Comparison of ENCODE assay signal across 8 cellular contexts in the genomic region with DNA sequence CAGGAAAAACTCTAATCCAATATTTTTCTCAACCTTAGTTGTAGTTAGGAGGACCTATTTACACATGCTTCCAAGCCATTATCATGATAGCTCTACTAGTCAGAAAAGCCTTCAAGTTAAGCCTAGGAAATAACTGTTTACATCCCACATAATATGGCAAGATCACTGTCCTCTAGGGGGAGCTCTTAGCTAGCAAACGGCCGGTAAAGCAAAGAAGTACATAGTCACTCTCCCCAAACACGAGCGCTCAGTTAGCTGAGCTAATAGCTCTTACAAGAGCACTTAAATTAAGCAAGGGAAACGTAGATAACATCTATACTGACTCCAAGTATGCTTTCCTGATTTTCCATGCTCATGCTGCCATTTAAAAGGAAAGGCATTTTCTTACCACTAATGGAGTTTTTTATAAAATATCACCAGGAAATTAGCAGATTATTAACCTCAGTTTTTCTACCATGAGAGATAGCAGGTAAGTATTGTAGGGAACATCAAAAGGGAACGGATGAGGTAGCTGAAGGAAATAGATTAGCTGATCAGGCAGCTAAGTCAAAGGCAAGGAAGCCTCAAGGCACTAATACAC.
DNase-seq lines count a peak whose midpoint lies in the region; ATAC-seq and TF ChIP-seq lines count a peak whose summit lies in the region.

No MANE protein-coding gene starts in this region.

- no peak overlapping the region for H3K9ac ChIP-seq in mesendoderm (ENCODE audit: low read length)

- WGBS in mesendoderm (ENCODE audit: extremely low coverage, insufficient coverage, low lambda C conversion rate), result no CpG with 5 or more reads among the region's 6 CpGs

- no peak overlapping the region for H4K8ac ChIP-seq in mesendoderm (ENCODE audit: low read depth, low read length)

- no peaks in the 10 kb centered on the region for H3K79me1 ChIP-seq in mesendoderm (ENCODE audit: low read length)

- H3K4ac ChIP-seq in mesendoderm (ENCODE audit: low read depth, low read length), result no peak overlapping the region

- no peak overlapping the region for H3K27ac ChIP-seq in mesendoderm (ENCODE audit: low read depth, low read length)

- H3K36me3 Mint-ChIP-seq in activated CD4-positive, alpha-beta T cell treated with anti-CD3 and anti-CD28 coated beads for 36 hours (ENCODE audit: low read depth), result no peaks in the 10 kb centered on the region
- no peaks in the 10 kb centered on the region for H3K36me3 Mint-ChIP-seq in effector memory CD8-positive, alpha-beta T cell (ENCODE audit: insufficient read depth)

- no peaks in the 10 kb centered on the region for H3K79me2 ChIP-seq in mesendoderm (ENCODE audit: control insufficient read depth, insufficient read depth, low read length)

- DNase-seq in NCI-H69 (lab: John Stamatoyannopoulos, UW), result peak; percentile 74
- peak; percentile 76 for DNase-seq in activated CD4-positive, alpha-beta T cell treated with anti-CD3 and anti-CD28 coated beads for 36 hours
- DNase-seq in effector memory CD8-positive, alpha-beta T cell, result peak; percentile 45 to 50 (median 48)
- DNase-seq in mesendoderm, result peak; percentile 94
- DNase-seq in stimulated activated naive CD8-positive, alpha-beta T cell treated with anti-CD3 and anti-CD28 coated beads, Interleukin-15, Interleukin-2, amounts not matched to agents 100 U/mL and 50 U/mL, for 24 hours, result peak; percentile 57

- no peaks in the 10 kb centered on the region for H3K4me1 ChIP-seq in mesendoderm (ENCODE audit: control insufficient read depth, low read depth, low read length)

- no peak overlapping the region for H3K4me3 ChIP-seq in mesendoderm (ENCODE audit: low read length)

- H2AK5ac ChIP-seq in mesendoderm (ENCODE audit: low read length), result no peak overlapping the region

- TF ChIP-seq CTCF in GM12872 (IDR thresholded peaks at IDR 0.05; ENCODE audit: insufficient read depth, low read depth, low read length), result peak; percentile 86

- H2BK5ac ChIP-seq in mesendoderm (ENCODE audit: low read length), result no peak overlapping the region

- CTCF ChIA-PET in activated CD4-positive, alpha-beta T cell treated with anti-CD3 and anti-CD28 coated beads for 36 hours (lab: Charles Lee), result interaction anchor here (0.5 to 2.7 kb wide), 20 partner anchors 10 to 677 kb away, joined by 3 to 17 read pairs (median 4); no protein-coding TSS in a partner anchor

- H2BK15ac ChIP-seq in mesendoderm (replicated peaks; ENCODE audit: low read depth), result no peak overlapping the region

- H3K4me3 Mint-ChIP-seq in activated CD4-positive, alpha-beta T cell treated with anti-CD3 and anti-CD28 coated beads for 36 hours, result no peak overlapping the region
- no peak overlapping the region for H3K4me3 Mint-ChIP-seq in effector memory CD8-positive, alpha-beta T cell

- no peak overlapping the region for H3K23ac ChIP-seq in mesendoderm (ENCODE audit: low read length)

- H3K27me3 ChIP-seq in mesendoderm (ENCODE audit: insufficient read depth, low read length, poor library complexity), result no peaks in the 10 kb centered on the region

- no peak overlapping the region for H3K4me2 ChIP-seq in mesendoderm (ENCODE audit: low read length)

- peaks cover 3% of the 10 kb centered on the region for H3K4me1 Mint-ChIP-seq in activated CD4-positive, alpha-beta T cell treated with anti-CD3 and anti-CD28 coated beads for 36 hours
- peaks cover 0 to 5% of the 10 kb centered on the region in 2 donors for H3K4me1 Mint-ChIP-seq in effector memory CD8-positive, alpha-beta T cell (ENCODE audit: low read depth in 2 of 2)

- H2BK120ac ChIP-seq in mesendoderm (ENCODE audit: low read depth, low read length), result no peak overlapping the region

- no peak overlapping the region for H3K18ac ChIP-seq in mesendoderm (ENCODE audit: low read length)

- intact Hi-C loops in activated CD4-positive, alpha-beta T cell treated with anti-CD3 and anti-CD28 coated beads for 36 hours (cut with DNase I, micrococcal nuclease), result loop anchor here (1.0 to 10.0 kb wide), 5 partner anchors 41 to 379 kb away; partner anchors contain the start of gene ATP8A2 (in 1 of the 2)

- ATAC-seq in HG03565 (IDR thresholded peaks at IDR 0.05; ENCODE audit: unreplicated experiment) (peak; percentile 65), GM19351 (IDR thresholded peaks at IDR 0.05; ENCODE audit: unreplicated experiment) (no peak)
- ATAC-seq in activated CD4-positive, alpha-beta T cell treated with anti-CD3 and anti-CD28 coated beads for 36 hours, result peak; percentile 83
- ATAC-seq in effector memory CD8-positive, alpha-beta T cell (replicated peaks), result peak; percentile 76
- peak; percentile 79 for ATAC-seq in stimulated activated naive CD8-positive, alpha-beta T cell treated with anti-CD3 and anti-CD28 coated beads, Interleukin-15, Interleukin-2, amounts not matched to agents 100 U/mL and 50 U/mL, for 24 hours

- no peak overlapping the region for H3K27ac Mint-ChIP-seq in activated CD4-positive, alpha-beta T cell treated with anti-CD3 and anti-CD28 coated beads for 36 hours
- no peak overlapping the region for H3K27ac Mint-ChIP-seq in effector memory CD8-positive, alpha-beta T cell

- H4K5ac ChIP-seq in mesendoderm (ENCODE audit: low read length), result no peak overlapping the region

- H3K9me3 Mint-ChIP-seq in activated CD4-positive, alpha-beta T cell treated with anti-CD3 and anti-CD28 coated beads for 36 hours (ENCODE audit: low read depth), result no peaks in the 10 kb centered on the region
- H3K9me3 Mint-ChIP-seq in effector memory CD8-positive, alpha-beta T cell, result no peaks in the 10 kb centered on the region

- no peak overlapping the region for H3K56ac ChIP-seq in mesendoderm (ENCODE audit: low read length)

- H3K27me3 Mint-ChIP-seq in activated CD4-positive, alpha-beta T cell treated with anti-CD3 and anti-CD28 coated beads for 36 hours, result peaks cover 16% of the 10 kb centered on the region
- peaks cover 32% of the 10 kb centered on the region in 2 donors for H3K27me3 Mint-ChIP-seq in effector memory CD8-positive, alpha-beta T cell

- no peaks in the 10 kb centered on the region for H3K36me3 ChIP-seq in mesendoderm (ENCODE audit: control insufficient read depth, insufficient read depth, low read length)

- POLR2A ChIA-PET in activated CD4-positive, alpha-beta T cell treated with anti-CD3 and anti-CD28 coated beads for 36 hours (lab: Charles Lee), result no interaction called here
